Comparison of ENCODE assay signal across 1 cellular context in the genomic region with DNA sequence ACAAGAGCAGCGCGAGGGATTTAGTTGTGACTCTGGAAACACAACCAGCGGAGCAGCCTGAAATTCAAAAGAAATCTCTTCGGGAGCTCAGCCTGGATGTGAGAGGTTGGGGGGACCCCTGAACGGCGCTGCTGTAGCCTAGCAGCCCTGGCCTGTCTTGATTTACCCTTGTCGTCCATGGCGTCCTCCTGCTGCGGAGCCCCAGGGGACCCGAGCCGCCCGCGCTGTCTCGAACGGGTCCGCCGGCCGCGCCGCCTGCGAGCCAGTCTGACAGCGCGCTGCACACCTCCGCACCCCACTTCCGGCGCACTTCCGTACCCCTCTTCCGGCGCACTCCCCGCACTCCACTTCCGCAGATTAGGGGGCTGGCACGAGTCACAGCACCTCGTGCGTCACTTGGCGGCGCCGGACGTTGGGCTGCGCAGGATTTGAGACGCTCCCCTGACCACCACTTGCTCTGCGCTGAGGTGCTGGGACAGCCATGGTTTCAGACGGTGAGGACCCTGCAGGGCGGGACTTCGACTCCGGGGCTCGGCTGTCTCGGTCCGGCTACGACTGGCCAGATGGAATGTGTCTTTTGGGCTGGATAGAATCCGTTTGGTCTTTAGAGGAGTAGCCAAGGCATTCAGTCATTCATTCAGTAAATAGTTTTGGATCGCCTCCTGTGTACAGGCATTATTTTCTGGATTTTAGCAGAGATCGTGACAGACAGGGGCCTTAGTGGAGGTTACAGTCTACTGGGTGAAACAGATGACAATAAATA.
A peak's percentile ranks its signal among the peaks of the same experiment; 100 is the strongest.
TF ChIP-seq lines count a peak whose summit lies in the region.

A gene (minus strand): TSS at position 308 of the 763 bp plus-strand sequence. CDS start 129 bp downstream, at position 179.
A gene (plus strand): TSS at position 451 of the 763 bp plus-strand sequence. CDS start 31 bp downstream, at position 482.

TF ChIP-seq in HEK293, 187 proteins besides CTCF, POLR2A, EP300 and RAD21 (continued from another document and continues in another):
- TF ChIP-seq ZBTB20 (tag by site-specific recombination; IDR thresholded peaks at IDR 0.05) (peak; percentile 73; the same call in 1 of the 2 replicates), ZNF610 (tag by site-specific recombination; IDR thresholded peaks at IDR 0.05; ENCODE audit: borderline replicate concordance) (peak; percentile 47; the same call in 1 of the 2 replicates), ZNF335 (tag by site-specific recombination; conservative IDR thresholded peaks at IDR 0.05) (peak; percentile 94), ZNF266 (tag by site-specific recombination; IDR thresholded peaks at IDR 0.05; ENCODE audit: low read depth) (no peak), ZFHX2 (tag by site-specific recombination; conservative IDR thresholded peaks at IDR 0.05) (peak; percentile 76), KLF1 (tag by site-specific recombination; IDR thresholded peaks at IDR 0.05) (peak; percentile 21), ZNF501 (tag by site-specific recombination; IDR thresholded peaks at IDR 0.05) (peak; percentile 86), ZBTB1 (tag by site-specific recombination; IDR thresholded peaks at IDR 0.05) (peak; percentile 97), SP7 (tag by site-specific recombination; IDR thresholded peaks at IDR 0.05) (peak; percentile 87), YY1 (tag by site-specific recombination; IDR thresholded peaks at IDR 0.05) (no peak; the same call in 1 of the 2 replicates), SP2 (tag by site-specific recombination; IDR thresholded peaks at IDR 0.05) (peak; percentile 97), ZNF76 (tag by site-specific recombination; IDR thresholded peaks at IDR 0.05; ENCODE audit: borderline replicate concordance, low read depth) (peak; percentile 77), ZNF843 (tag by site-specific recombination; IDR thresholded peaks at IDR 0.05) (peak; percentile 67), ZNF394 (tag by site-specific recombination; IDR thresholded peaks at IDR 0.05; ENCODE audit: borderline replicate concordance) (peak; percentile 32; the same call in 1 of the 2 replicates), ZBTB8A (tag by site-specific recombination; IDR thresholded peaks at IDR 0.05) (peak; percentile 57; the same call in 1 of the 2 replicates), ZNF354C (tag by site-specific recombination; IDR thresholded peaks at IDR 0.05; ENCODE audit: borderline replicate concordance, low read depth) (no peak), ZNF391 (tag by site-specific recombination; IDR thresholded peaks at IDR 0.05; ENCODE audit: borderline replicate concordance, low read depth) (no peak; the same call in 1 of the 2 replicates), ZNF24 (tag by site-specific recombination; IDR thresholded peaks at IDR 0.05) (peak; percentile 80), ZNF600 (tag by site-specific recombination; IDR thresholded peaks at IDR 0.05) (peak; percentile 89), ZBTB17 (tag by site-specific recombination; IDR thresholded peaks at IDR 0.05) (peak; percentile 83), GLIS1 (tag by site-specific recombination; IDR thresholded peaks at IDR 0.05) (peak; percentile 72), BCL11A (tag by site-specific recombination; IDR thresholded peaks at IDR 0.05; ENCODE audit: low read depth) (no peak), KLF10 (tag by site-specific recombination; IDR thresholded peaks at IDR 0.05) (peak; percentile 74), SCRT1 (tag by site-specific recombination; IDR thresholded peaks at IDR 0.05; ENCODE audit: borderline replicate concordance) (peak; percentile 97), ZFP3 (tag by site-specific recombination; IDR thresholded peaks at IDR 0.05; ENCODE audit: low read depth) (no peak), GLI2 (tag by site-specific recombination; IDR thresholded peaks at IDR 0.05; ENCODE audit: borderline replicate concordance, low read depth) (no peak), ZNF175 (tag by site-specific recombination; IDR thresholded peaks at IDR 0.05) (no peak)
- TF ChIP-seq, protein P1, sequence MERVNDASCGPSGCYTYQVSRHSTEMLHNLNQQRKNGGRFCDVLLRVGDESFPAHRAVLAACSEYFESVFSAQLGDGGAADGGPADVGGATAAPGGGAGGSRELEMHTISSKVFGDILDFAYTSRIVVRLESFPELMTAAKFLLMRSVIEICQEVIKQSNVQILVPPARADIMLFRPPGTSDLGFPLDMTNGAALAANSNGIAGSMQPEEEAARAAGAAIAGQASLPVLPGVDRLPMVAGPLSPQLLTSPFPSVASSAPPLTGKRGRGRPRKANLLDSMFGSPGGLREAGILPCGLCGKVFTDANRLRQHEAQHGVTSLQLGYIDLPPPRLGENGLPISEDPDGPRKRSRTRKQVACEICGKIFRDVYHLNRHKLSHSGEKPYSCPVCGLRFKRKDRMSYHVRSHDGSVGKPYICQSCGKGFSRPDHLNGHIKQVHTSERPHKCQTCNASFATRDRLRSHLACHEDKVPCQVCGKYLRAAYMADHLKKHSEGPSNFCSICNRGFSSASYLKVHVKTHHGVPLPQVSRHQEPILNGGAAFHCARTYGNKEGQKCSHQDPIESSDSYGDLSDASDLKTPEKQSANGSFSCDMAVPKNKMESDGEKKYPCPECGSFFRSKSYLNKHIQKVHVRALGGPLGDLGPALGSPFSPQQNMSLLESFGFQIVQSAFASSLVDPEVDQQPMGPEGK (tag by site-specific recombination; IDR thresholded peaks at IDR 0.05) = peak; percentile 89
- TF ChIP-seq, protein P2, sequence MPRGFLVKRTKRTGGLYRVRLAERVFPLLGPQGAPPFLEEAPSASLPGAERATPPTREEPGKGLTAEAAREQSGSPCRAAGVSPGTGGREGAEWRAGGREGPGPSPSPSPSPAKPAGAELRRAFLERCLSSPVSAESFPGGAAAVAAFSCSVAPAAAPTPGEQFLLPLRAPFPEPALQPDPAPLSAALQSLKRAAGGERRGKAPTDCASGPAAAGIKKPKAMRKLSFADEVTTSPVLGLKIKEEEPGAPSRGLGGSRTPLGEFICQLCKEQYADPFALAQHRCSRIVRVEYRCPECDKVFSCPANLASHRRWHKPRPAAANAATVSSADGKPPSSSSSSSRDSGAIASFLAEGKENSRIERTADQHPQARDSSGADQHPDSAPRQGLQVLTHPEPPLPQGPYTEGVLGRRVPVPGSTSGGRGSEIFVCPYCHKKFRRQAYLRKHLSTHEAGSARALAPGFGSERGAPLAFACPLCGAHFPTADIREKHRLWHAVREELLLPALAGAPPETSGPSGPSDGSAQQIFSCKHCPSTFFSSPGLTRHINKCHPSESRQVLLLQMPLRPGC (tag by site-specific recombination; IDR thresholded peaks at IDR 0.05) = peak; percentile 67
- TF ChIP-seq, protein P3, sequence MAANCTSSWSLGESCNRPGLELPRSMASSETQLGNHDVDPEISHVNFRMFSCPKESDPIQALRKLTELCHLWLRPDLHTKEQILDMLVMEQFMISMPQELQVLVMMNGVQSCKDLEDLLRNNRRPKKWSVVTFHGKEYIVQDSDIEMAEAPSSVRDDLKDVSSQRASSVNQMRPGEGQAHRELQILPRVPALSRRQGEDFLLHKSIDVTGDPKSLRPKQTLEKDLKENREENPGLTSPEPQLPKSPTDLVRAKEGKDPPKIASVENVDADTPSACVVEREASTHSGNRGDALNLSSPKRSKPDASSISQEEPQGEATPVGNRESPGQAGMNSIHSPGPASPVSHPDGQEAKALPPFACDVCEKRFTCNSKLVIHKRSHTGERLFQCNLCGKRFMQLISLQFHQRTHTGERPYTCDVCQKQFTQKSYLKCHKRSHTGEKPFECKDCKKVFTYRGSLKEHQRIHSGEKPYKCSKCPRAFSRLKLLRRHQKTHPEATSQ (tag by site-specific recombination; IDR thresholded peaks at IDR 0.05) = 0 out of 2 replicates have a peak, but pooled peaks have one; percentile 11
- TF ChIP-seq, protein P4, sequence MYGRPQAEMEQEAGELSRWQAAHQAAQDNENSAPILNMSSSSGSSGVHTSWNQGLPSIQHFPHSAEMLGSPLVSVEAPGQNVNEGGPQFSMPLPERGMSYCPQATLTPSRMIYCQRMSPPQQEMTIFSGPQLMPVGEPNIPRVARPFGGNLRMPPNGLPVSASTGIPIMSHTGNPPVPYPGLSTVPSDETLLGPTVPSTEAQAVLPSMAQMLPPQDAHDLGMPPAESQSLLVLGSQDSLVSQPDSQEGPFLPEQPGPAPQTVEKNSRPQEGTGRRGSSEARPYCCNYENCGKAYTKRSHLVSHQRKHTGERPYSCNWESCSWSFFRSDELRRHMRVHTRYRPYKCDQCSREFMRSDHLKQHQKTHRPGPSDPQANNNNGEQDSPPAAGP (tag by site-specific recombination; IDR thresholded peaks at IDR 0.05) = peak; percentile 62; the same call in 1 of the 2 replicates
- TF ChIP-seq, protein P5, sequence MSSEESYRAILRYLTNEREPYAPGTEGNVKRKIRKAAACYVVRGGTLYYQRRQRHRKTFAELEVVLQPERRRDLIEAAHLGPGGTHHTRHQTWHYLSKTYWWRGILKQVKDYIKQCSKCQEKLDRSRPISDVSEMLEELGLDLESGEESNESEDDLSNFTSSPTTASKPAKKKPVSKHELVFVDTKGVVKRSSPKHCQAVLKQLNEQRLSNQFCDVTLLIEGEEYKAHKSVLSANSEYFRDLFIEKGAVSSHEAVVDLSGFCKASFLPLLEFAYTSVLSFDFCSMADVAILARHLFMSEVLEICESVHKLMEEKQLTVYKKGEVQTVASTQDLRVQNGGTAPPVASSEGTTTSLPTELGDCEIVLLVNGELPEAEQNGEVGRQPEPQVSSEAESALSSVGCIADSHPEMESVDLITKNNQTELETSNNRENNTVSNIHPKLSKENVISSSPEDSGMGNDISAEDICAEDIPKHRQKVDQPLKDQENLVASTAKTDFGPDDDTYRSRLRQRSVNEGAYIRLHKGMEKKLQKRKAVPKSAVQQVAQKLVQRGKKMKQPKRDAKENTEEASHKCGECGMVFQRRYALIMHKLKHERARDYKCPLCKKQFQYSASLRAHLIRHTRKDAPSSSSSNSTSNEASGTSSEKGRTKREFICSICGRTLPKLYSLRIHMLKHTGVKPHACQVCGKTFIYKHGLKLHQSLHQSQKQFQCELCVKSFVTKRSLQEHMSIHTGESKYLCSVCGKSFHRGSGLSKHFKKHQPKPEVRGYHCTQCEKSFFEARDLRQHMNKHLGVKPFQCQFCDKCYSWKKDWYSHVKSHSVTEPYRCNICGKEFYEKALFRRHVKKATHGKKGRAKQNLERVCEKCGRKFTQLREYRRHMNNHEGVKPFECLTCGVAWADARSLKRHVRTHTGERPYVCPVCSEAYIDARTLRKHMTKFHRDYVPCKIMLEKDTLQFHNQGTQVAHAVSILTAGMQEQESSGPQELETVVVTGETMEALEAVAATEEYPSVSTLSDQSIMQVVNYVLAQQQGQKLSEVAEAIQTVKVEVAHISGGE (tag by site-specific recombination; conservative IDR thresholded peaks at IDR 0.05; ENCODE audit: low read depth) = peak; percentile 98
- TF ChIP-seq, protein P6, sequence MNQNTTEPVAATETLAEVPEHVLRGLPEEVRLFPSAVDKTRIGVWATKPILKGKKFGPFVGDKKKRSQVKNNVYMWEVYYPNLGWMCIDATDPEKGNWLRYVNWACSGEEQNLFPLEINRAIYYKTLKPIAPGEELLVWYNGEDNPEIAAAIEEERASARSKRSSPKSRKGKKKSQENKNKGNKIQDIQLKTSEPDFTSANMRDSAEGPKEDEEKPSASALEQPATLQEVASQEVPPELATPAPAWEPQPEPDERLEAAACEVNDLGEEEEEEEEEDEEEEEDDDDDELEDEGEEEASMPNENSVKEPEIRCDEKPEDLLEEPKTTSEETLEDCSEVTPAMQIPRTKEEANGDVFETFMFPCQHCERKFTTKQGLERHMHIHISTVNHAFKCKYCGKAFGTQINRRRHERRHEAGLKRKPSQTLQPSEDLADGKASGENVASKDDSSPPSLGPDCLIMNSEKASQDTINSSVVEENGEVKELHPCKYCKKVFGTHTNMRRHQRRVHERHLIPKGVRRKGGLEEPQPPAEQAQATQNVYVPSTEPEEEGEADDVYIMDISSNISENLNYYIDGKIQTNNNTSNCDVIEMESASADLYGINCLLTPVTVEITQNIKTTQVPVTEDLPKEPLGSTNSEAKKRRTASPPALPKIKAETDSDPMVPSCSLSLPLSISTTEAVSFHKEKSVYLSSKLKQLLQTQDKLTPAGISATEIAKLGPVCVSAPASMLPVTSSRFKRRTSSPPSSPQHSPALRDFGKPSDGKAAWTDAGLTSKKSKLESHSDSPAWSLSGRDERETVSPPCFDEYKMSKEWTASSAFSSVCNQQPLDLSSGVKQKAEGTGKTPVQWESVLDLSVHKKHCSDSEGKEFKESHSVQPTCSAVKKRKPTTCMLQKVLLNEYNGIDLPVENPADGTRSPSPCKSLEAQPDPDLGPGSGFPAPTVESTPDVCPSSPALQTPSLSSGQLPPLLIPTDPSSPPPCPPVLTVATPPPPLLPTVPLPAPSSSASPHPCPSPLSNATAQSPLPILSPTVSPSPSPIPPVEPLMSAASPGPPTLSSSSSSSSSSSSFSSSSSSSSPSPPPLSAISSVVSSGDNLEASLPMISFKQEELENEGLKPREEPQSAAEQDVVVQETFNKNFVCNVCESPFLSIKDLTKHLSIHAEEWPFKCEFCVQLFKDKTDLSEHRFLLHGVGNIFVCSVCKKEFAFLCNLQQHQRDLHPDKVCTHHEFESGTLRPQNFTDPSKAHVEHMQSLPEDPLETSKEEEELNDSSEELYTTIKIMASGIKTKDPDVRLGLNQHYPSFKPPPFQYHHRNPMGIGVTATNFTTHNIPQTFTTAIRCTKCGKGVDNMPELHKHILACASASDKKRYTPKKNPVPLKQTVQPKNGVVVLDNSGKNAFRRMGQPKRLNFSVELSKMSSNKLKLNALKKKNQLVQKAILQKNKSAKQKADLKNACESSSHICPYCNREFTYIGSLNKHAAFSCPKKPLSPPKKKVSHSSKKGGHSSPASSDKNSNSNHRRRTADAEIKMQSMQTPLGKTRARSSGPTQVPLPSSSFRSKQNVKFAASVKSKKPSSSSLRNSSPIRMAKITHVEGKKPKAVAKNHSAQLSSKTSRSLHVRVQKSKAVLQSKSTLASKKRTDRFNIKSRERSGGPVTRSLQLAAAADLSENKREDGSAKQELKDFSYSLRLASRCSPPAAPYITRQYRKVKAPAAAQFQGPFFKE (tag by site-specific recombination; IDR thresholded peaks at IDR 0.05; ENCODE audit: borderline replicate concordance) = no peak
- TF ChIP-seq, protein P7, sequence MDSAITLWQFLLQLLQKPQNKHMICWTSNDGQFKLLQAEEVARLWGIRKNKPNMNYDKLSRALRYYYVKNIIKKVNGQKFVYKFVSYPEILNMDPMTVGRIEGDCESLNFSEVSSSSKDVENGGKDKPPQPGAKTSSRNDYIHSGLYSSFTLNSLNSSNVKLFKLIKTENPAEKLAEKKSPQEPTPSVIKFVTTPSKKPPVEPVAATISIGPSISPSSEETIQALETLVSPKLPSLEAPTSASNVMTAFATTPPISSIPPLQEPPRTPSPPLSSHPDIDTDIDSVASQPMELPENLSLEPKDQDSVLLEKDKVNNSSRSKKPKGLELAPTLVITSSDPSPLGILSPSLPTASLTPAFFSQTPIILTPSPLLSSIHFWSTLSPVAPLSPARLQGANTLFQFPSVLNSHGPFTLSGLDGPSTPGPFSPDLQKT (IDR thresholded peaks at IDR 0.05; ENCODE audit: borderline replicate concordance, low read depth, low read length) = peak; percentile 76; the same call in 1 of the 2 replicates
